In genomic region chr9:68599826-68600225, GRCh38 we compare ENCODE assay signal across 34 cellular contexts. TPM values are rescaled to one million over a fixed set of nuclear protein-coding genes. Genes with fewer than 3 reads are reported as not detected.
"Had no signal": no experiment of that assay in that cellular context is flagged by ENCODE, and none has a peak within 500 bp of the region (broad histone marks: within the 10 kb centered on the region; RNA-seq: fewer than 3 reads in every experiment).

No MANE protein-coding gene starts in this region.

- H3K27ac Mint-ChIP-seq: stimulated activated effector memory CD8-positive, alpha-beta T cell treated with anti-CD3 and anti-CD28 coated beads, Interleukin-12 subunit alpha, Interleukin-12 subunit beta, amount 100 ng/mL, for 72 hours; stimulated activated memory B cell treated with anti-CD40 and anti-IgM and Interleukin-4, amounts not matched to agents 10 μg/mL and 1 μg/mL and 100 μg/mL, for 72 hours; stimulated activated naive B cell treated with anti-CD40 and anti-IgM and Interleukin-4, amounts not matched to agents 10 μg/mL and 1 μg/mL and 100 μg/mL, for 72 hours; stimulated activated naive CD8-positive, alpha-beta T cell treated with anti-CD3 and anti-CD28 coated beads, Interleukin-15, amount 100 ng/mL, for 72 hours; stimulated activated naive CD8-positive, alpha-beta T cell treated with anti-CD3 and anti-CD28 coated beads, Interleukin-15, Interleukin-2, amounts not matched to agents 100 ng/mL and 50 ng/mL, for 24 hours; type B pancreatic cell had no signal

- H3K9me3 ChIP-seq: stomach, suprapubic skin, testis, thoracic aorta, thyroid gland, tibial artery, tibial nerve, transverse colon, upper lobe of left lung, upper lobe of right lung, uterus, vagina had no signal

- H3K4me1 ChIP-seq: stomach, suprapubic skin, testis, thyroid gland, tibial artery, tibial nerve, transverse colon, upper lobe of left lung, upper lobe of right lung, uterus, vagina had no signal

- H3K4me3 ChIP-seq: stomach, suprapubic skin, testis, thoracic aorta, thyroid gland, tibial artery, tibial nerve, transverse colon, upper lobe of left lung, upper lobe of right lung, uterus, vagina had no signal

- DNase-seq: stimulated activated CD4-positive, alpha-beta T cell treated with anti-CD3 and anti-CD28 coated beads, Interleukin-2, amount 100 ng/mL, for 48 hours; stimulated activated CD4-positive, alpha-beta T cell treated with anti-CD3 and anti-CD28 coated beads, Interleukin-4, amount 100 ng/mL, for 1 hour; stimulated activated CD4-positive, alpha-beta T cell treated with anti-CD3 and anti-CD28 coated beads, Interleukin-4, amount 100 ng/mL, for 24 hours; stimulated activated CD4-positive, alpha-beta T cell treated with anti-CD3 and anti-CD28 coated beads, Interleukin-4, amount 100 ng/mL, for 4 hours; stimulated activated CD8-positive, alpha-beta memory T cell treated with anti-CD3 and anti-CD28 coated beads, Interleukin-4, amount 100 ng/mL, for 48 hours; stimulated activated naive B cell treated with anti-CD40 and anti-IgM and Interleukin-4, amounts not matched to agents 10 μg/mL and 1 μg/mL and 100 μg/mL, for 72 hours; stimulated activated naive CD4-positive, alpha-beta T cell; stimulated activated naive CD4-positive, alpha-beta T cell treated with Interleukin-2 at 50 U/mL for 16 hours; stimulated activated naive CD8-positive, alpha-beta T cell treated with anti-CD3 and anti-CD28 coated beads, Interleukin-15, amount 100 ng/mL, for 72 hours; stimulated activated naive CD8-positive, alpha-beta T cell treated with anti-CD3 and anti-CD28 coated beads, Interleukin-15, Interleukin-2, amounts not matched to agents 100 U/mL and 50 U/mL, for 24 hours; stomach; substantia nigra; testis; thyroid gland; tibial artery; transverse colon; trophoblast cell; upper lobe of left lung; upper lobe of right lung; uterus had no signal

- H3K36me3 ChIP-seq: stomach, suprapubic skin, thoracic aorta, thyroid gland, tibial artery, tibial nerve, transverse colon, upper lobe of left lung, upper lobe of right lung, uterus, vagina had no signal

- H3K27ac ChIP-seq: stomach, suprapubic skin, testis, thoracic aorta, thyroid gland, tibial artery, tibial nerve, transverse colon, upper lobe of left lung, upper lobe of right lung, uterus, vagina had no signal

- H3K27me3 ChIP-seq: stomach, suprapubic skin, testis, thyroid gland, tibial nerve, transverse colon, upper lobe of left lung, upper lobe of right lung, uterus, vagina had no signal

- H3K9me3 Mint-ChIP-seq: stimulated activated effector memory CD8-positive, alpha-beta T cell treated with anti-CD3 and anti-CD28 coated beads, Interleukin-12 subunit alpha, Interleukin-12 subunit beta, amount 100 ng/mL, for 72 hours; stimulated activated memory B cell treated with anti-CD40 and anti-IgM and Interleukin-4, amounts not matched to agents 10 μg/mL and 1 μg/mL and 100 μg/mL, for 72 hours; type B pancreatic cell had no signal

- H3K36me3 Mint-ChIP-seq: stimulated activated effector memory CD8-positive, alpha-beta T cell treated with anti-CD3 and anti-CD28 coated beads, Interleukin-12 subunit alpha, Interleukin-12 subunit beta, amount 100 ng/mL, for 72 hours; stimulated activated memory B cell treated with anti-CD40 and anti-IgM and Interleukin-4, amounts not matched to agents 10 μg/mL and 1 μg/mL and 100 μg/mL, for 72 hours; type B pancreatic cell had no signal

- FAIRE-seq: urothelium cell line had no signal

- ATAC-seq: stimulated activated effector memory CD8-positive, alpha-beta T cell treated with anti-CD3 and anti-CD28 coated beads, Interleukin-12 subunit alpha, Interleukin-12 subunit beta, amount 100 ng/mL, for 72 hours; stimulated activated memory B cell treated with anti-CD40 and anti-IgM and Interleukin-4, amounts not matched to agents 10 μg/mL and 1 μg/mL and 100 μg/mL, for 72 hours; stimulated activated naive B cell treated with anti-CD40 and anti-IgM and Interleukin-4, amounts not matched to agents 10 μg/mL and 1 μg/mL and 100 μg/mL, for 72 hours; stimulated activated naive CD8-positive, alpha-beta T cell treated with anti-CD3 and anti-CD28 coated beads, Interleukin-15, amount 100 ng/mL, for 72 hours; stimulated activated naive CD8-positive, alpha-beta T cell treated with anti-CD3 and anti-CD28 coated beads, Interleukin-15, Interleukin-2, amounts not matched to agents 100 U/mL and 50 U/mL, for 24 hours; upper lobe of right lung had no signal

RNA-seq across cellular contexts. Expression of gene TMEM252, which starts 59.1 kb away (rescaled TPM):
- total RNA-seq: stomach, subcutaneous adipose tissue, suprapubic skin, temporal lobe, testis, thoracic aorta, thyroid gland, tibial nerve, upper lobe of left lung, upper lobe of right lung, ureter, urinary bladder, vagina had no signal
- polyA plus RNA-seq: stomach, thymus had no signal
